In genomic region chr4:67333663-67334062, GRCh38 we compare ENCODE assay signal across 24 cellular contexts.
"Had no signal": no experiment of that assay in that cellular context is flagged by ENCODE, and none has a peak within 500 bp of the region (broad histone marks: within the 10 kb centered on the region; RNA-seq: fewer than 3 reads in every experiment).

No MANE protein-coding gene starts in this region.

- ATAC-seq: esophagus mucosa; natural killer cell; pancreas; right lobe of liver; stimulated activated effector memory CD8-positive, alpha-beta T cell treated with anti-CD3 and anti-CD28 coated beads, Interleukin-12 subunit alpha, Interleukin-12 subunit beta, amount 100 ng/mL, for 72 hours had no signal

- H3K9me3 ChIP-seq: neutrophil, pancreas, right lobe of liver, stomach, thoracic aorta, tibial nerve, upper lobe of left lung had no signal

- H3K27ac ChIP-seq: dorsolateral prefrontal cortex, epithelial cell of prostate, neutrophil, pancreas, right lobe of liver, stomach, thoracic aorta, upper lobe of left lung had no signal

- H3K4me1 ChIP-seq: pancreas, right lobe of liver, stomach, upper lobe of left lung had no signal

- H3K4me3 ChIP-seq: dorsolateral prefrontal cortex, lung, pancreas, right lobe of liver, smooth muscle cell, stomach, thoracic aorta, tibial nerve, upper lobe of left lung had no signal

- DNase-seq: cerebellar nuclear complex; cortex of kidney; dorsolateral prefrontal cortex; effector CD8-positive, alpha-beta T cell; endodermal cell; hypothalamus; immature natural killer cell; natural killer cell; pancreas; retina; right lobe of liver; stimulated activated CD4-positive, alpha-beta T cell treated with anti-CD3 and anti-CD28 coated beads, Interleukin-2, amount 100 ng/mL, for 24 hours; stimulated activated CD4-positive, alpha-beta T cell treated with anti-CD3 and anti-CD28 coated beads, Interleukin-4, amount 100 ng/mL, for 24 hours; stimulated activated naive CD4-positive, alpha-beta T cell treated with Interleukin-2 at 50 U/mL for 16 hours; stomach; upper lobe of left lung had no signal

- H3K27me3 ChIP-seq: pancreas, right lobe of liver, stomach, tibial nerve, upper lobe of left lung had no signal
